Comparison of ENCODE assay signal across 1 cellular context in the genomic region with DNA sequence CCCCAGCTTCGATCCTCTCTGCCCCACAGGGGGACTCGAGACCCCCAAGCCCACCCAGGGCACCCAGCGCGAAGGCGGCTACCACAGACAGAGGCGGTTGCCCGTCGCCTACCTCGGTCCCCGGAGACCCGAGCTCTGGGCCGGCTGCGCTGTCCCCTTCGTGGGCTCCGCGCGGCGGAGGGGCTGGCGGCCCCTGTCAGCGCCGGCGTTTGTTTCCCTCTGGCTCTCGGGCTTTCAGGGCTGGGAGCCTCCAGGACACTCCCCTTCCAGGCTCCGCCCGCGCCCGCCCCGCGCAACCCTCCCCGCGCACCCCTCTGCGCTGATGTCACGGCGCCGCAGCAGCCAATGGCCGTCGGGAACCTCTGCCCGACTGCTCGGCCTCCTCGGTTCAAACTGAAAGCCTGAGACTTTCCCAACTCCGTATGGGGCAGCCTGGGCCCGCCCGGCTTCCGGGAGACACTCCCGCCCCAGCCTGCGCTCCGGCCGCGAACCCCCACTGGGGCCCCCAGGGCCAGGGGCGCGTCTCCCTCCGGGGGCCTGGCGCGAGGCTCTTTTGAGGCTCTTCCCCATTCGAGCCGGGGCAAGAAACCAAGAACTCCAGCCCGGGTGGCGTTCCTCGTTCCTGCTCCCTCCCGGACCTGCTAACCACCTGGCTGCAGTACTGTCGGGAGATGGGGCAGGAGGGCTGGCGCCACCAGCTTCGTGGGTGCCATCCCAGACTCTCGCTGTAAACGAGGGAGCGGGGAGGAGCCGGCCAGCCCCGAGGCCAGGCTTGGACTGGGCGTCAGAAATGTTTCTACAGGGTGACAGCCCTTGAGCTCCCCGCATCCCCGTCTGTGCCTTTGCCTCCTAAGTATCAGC.
TF ChIP-seq lines count a peak whose summit lies in the region.

A gene with protein sequence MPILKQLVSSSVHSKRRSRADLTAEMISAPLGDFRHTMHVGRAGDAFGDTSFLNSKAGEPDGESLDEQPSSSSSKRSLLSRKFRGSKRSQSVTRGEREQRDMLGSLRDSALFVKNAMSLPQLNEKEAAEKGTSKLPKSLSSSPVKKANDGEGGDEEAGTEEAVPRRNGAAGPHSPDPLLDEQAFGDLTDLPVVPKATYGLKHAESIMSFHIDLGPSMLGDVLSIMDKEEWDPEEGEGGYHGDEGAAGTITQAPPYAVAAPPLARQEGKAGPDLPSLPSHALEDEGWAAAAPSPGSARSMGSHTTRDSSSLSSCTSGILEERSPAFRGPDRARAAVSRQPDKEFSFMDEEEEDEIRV (minus strand): TSS at position 221 of the 861 bp plus-strand sequence. CDS start 25,501 bp downstream, outside the sequence.

TF ChIP-seq in HepG2, 621 proteins besides CTCF, POLR2A, EP300 and RAD21 (continues in another document):
- no peak; the same call in 1 of the 2 replicates for TF ChIP-seq JUN (CRISPR knock-in tag; IDR thresholded peaks at IDR 0.05)
- TF ChIP-seq, protein P1, sequence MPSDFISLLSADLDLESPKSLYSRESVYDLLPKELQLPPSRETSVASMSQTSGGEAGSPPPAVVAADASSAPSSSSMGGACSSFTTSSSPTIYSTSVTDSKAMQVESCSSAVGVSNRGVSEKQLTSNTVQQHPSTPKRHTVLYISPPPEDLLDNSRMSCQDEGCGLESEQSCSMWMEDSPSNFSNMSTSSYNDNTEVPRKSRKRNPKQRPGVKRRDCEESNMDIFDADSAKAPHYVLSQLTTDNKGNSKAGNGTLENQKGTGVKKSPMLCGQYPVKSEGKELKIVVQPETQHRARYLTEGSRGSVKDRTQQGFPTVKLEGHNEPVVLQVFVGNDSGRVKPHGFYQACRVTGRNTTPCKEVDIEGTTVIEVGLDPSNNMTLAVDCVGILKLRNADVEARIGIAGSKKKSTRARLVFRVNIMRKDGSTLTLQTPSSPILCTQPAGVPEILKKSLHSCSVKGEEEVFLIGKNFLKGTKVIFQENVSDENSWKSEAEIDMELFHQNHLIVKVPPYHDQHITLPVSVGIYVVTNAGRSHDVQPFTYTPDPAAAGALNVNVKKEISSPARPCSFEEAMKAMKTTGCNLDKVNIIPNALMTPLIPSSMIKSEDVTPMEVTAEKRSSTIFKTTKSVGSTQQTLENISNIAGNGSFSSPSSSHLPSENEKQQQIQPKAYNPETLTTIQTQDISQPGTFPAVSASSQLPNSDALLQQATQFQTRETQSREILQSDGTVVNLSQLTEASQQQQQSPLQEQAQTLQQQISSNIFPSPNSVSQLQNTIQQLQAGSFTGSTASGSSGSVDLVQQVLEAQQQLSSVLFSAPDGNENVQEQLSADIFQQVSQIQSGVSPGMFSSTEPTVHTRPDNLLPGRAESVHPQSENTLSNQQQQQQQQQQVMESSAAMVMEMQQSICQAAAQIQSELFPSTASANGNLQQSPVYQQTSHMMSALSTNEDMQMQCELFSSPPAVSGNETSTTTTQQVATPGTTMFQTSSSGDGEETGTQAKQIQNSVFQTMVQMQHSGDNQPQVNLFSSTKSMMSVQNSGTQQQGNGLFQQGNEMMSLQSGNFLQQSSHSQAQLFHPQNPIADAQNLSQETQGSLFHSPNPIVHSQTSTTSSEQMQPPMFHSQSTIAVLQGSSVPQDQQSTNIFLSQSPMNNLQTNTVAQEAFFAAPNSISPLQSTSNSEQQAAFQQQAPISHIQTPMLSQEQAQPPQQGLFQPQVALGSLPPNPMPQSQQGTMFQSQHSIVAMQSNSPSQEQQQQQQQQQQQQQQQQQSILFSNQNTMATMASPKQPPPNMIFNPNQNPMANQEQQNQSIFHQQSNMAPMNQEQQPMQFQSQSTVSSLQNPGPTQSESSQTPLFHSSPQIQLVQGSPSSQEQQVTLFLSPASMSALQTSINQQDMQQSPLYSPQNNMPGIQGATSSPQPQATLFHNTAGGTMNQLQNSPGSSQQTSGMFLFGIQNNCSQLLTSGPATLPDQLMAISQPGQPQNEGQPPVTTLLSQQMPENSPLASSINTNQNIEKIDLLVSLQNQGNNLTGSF (CRISPR knock-in tag; IDR thresholded peaks at IDR 0.05), result no peak; the same call in 1 of the 2 replicates
- peak; percentile 90 for TF ChIP-seq ZNF746 (CRISPR knock-in tag; IDR thresholded peaks at IDR 0.05)
- peak; percentile 60 for TF ChIP-seq RARA (CRISPR knock-in tag; IDR thresholded peaks at IDR 0.05)
- TF ChIP-seq CCAR2 (optimal IDR thresholded peaks at IDR 0.05; ENCODE audit: low read depth, low read length), result no peak
- TF ChIP-seq, protein P2, sequence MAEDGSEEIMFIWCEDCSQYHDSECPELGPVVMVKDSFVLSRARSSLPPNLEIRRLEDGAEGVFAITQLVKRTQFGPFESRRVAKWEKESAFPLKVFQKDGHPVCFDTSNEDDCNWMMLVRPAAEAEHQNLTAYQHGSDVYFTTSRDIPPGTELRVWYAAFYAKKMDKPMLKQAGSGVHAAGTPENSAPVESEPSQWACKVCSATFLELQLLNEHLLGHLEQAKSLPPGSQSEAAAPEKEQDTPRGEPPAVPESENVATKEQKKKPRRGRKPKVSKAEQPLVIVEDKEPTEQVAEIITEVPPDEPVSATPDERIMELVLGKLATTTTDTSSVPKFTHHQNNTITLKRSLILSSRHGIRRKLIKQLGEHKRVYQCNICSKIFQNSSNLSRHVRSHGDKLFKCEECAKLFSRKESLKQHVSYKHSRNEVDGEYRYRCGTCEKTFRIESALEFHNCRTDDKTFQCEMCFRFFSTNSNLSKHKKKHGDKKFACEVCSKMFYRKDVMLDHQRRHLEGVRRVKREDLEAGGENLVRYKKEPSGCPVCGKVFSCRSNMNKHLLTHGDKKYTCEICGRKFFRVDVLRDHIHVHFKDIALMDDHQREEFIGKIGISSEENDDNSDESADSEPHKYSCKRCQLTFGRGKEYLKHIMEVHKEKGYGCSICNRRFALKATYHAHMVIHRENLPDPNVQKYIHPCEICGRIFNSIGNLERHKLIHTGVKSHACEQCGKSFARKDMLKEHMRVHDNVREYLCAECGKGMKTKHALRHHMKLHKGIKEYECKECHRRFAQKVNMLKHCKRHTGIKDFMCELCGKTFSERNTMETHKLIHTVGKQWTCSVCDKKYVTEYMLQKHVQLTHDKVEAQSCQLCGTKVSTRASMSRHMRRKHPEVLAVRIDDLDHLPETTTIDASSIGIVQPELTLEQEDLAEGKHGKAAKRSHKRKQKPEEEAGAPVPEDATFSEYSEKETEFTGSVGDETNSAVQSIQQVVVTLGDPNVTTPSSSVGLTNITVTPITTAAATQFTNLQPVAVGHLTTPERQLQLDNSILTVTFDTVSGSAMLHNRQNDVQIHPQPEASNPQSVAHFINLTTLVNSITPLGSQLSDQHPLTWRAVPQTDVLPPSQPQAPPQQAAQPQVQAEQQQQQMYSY (CRISPR knock-in tag; IDR thresholded peaks at IDR 0.05), result peak; percentile 47; the same call in 1 of the 2 replicates
- TF ChIP-seq RBFOX2 (IDR thresholded peaks at IDR 0.05; ENCODE audit: low read depth, low read length), result peak; percentile 92
- TF ChIP-seq, protein P3, sequence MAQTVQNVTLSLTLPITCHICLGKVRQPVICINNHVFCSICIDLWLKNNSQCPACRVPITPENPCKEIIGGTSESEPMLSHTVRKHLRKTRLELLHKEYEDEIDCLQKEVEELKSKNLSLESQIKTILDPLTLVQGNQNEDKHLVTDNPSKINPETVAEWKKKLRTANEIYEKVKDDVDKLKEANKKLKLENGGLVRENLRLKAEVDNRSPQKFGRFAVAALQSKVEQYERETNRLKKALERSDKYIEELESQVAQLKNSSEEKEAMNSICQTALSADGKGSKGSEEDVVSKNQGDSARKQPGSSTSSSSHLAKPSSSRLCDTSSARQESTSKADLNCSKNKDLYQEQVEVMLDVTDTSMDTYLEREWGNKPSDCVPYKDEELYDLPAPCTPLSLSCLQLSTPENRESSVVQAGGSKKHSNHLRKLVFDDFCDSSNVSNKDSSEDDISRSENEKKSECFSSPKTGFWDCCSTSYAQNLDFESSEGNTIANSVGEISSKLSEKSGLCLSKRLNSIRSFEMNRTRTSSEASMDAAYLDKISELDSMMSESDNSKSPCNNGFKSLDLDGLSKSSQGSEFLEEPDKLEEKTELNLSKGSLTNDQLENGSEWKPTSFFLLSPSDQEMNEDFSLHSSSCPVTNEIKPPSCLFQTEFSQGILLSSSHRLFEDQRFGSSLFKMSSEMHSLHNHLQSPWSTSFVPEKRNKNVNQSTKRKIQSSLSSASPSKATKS (CRISPR knock-in tag; IDR thresholded peaks at IDR 0.05), result no peak
- peak; percentile 34; the same call in 1 of the 2 replicates for TF ChIP-seq NFKB2 (CRISPR knock-in tag; IDR thresholded peaks at IDR 0.05; ENCODE audit: borderline replicate concordance)
- TF ChIP-seq ZNF510 (CRISPR knock-in tag; IDR thresholded peaks at IDR 0.05; ENCODE audit: low read depth), result no peak
- no peak for TF ChIP-seq ZNF543 (CRISPR knock-in tag; IDR thresholded peaks at IDR 0.05)
- peak; percentile 61; the same call in 1 of the 2 replicates for TF ChIP-seq GATAD1 (CRISPR knock-in tag; IDR thresholded peaks at IDR 0.05)
- TF ChIP-seq YY1 (IDR thresholded peaks at IDR 0.05; ENCODE audit: insufficient read depth, insufficient replicate concordance, low read depth, low read length), result peak; percentile 69
- TF ChIP-seq, protein P4, sequence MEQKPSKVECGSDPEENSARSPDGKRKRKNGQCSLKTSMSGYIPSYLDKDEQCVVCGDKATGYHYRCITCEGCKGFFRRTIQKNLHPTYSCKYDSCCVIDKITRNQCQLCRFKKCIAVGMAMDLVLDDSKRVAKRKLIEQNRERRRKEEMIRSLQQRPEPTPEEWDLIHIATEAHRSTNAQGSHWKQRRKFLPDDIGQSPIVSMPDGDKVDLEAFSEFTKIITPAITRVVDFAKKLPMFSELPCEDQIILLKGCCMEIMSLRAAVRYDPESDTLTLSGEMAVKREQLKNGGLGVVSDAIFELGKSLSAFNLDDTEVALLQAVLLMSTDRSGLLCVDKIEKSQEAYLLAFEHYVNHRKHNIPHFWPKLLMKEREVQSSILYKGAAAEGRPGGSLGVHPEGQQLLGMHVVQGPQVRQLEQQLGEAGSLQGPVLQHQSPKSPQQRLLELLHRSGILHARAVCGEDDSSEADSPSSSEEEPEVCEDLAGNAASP (CRISPR knock-in tag; IDR thresholded peaks at IDR 0.05; ENCODE audit: borderline replicate concordance), result peak; percentile 61; the same call in 1 of the 2 replicates
- TF ChIP-seq SOX6 (IDR thresholded peaks at IDR 0.05), result no peak
- TF ChIP-seq SOX6 (CRISPR knock-in tag; IDR thresholded peaks at IDR 0.05), result peak; percentile 44
- TF ChIP-seq, protein P5, sequence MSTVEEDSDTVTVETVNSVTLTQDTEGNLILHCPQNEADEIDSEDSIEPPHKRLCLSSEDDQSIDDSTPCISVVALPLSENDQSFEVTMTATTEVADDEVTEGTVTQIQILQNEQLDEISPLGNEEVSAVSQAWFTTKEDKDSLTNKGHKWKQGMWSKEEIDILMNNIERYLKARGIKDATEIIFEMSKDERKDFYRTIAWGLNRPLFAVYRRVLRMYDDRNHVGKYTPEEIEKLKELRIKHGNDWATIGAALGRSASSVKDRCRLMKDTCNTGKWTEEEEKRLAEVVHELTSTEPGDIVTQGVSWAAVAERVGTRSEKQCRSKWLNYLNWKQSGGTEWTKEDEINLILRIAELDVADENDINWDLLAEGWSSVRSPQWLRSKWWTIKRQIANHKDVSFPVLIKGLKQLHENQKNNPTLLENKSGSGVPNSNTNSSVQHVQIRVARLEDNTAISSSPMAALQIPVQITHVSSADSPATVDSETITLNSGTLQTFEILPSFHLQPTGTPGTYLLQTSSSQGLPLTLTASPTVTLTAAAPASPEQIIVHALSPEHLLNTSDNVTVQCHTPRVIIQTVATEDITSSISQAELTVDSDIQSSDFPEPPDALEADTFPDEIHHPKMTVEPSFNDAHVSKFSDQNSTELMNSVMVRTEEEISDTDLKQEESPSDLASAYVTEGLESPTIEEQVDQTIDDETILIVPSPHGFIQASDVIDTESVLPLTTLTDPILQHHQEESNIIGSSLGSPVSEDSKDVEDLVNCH (CRISPR knock-in tag; IDR thresholded peaks at IDR 0.05), result no peak
- TF ChIP-seq, protein P6, sequence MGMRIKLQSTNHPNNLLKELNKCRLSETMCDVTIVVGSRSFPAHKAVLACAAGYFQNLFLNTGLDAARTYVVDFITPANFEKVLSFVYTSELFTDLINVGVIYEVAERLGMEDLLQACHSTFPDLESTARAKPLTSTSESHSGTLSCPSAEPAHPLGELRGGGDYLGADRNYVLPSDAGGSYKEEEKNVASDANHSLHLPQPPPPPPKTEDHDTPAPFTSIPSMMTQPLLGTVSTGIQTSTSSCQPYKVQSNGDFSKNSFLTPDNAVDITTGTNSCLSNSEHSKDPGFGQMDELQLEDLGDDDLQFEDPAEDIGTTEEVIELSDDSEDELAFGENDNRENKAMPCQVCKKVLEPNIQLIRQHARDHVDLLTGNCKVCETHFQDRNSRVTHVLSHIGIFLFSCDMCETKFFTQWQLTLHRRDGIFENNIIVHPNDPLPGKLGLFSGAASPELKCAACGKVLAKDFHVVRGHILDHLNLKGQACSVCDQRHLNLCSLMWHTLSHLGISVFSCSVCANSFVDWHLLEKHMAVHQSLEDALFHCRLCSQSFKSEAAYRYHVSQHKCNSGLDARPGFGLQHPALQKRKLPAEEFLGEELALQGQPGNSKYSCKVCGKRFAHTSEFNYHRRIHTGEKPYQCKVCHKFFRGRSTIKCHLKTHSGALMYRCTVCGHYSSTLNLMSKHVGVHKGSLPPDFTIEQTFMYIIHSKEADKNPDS (CRISPR knock-in tag; IDR thresholded peaks at IDR 0.05), result 0 out of 2 replicates have a peak, but pooled peaks have one; percentile 68
- TF ChIP-seq, protein P7, sequence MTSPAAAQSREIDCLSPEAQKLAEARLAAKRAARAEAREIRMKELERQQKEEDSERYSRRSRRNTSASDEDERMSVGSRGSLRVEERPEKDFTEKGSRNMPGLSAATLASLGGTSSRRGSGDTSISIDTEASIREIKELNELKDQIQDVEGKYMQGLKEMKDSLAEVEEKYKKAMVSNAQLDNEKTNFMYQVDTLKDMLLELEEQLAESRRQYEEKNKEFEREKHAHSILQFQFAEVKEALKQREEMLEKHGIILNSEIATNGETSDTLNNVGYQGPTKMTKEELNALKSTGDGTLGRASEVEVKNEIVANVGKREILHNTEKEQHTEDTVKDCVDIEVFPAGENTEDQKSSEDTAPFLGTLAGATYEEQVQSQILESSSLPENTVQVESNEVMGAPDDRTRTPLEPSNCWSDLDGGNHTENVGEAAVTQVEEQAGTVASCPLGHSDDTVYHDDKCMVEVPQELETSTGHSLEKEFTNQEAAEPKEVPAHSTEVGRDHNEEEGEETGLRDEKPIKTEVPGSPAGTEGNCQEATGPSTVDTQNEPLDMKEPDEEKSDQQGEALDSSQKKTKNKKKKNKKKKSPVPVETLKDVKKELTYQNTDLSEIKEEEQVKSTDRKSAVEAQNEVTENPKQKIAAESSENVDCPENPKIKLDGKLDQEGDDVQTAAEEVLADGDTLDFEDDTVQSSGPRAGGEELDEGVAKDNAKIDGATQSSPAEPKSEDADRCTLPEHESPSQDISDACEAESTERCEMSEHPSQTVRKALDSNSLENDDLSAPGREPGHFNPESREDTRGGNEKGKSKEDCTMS (CRISPR knock-in tag; conservative IDR thresholded peaks at IDR 0.05), result no peak
- TF ChIP-seq ATRX (CRISPR knock-in tag; IDR thresholded peaks at IDR 0.05; ENCODE audit: borderline replicate concordance), result no peak
- TF ChIP-seq, protein P8, sequence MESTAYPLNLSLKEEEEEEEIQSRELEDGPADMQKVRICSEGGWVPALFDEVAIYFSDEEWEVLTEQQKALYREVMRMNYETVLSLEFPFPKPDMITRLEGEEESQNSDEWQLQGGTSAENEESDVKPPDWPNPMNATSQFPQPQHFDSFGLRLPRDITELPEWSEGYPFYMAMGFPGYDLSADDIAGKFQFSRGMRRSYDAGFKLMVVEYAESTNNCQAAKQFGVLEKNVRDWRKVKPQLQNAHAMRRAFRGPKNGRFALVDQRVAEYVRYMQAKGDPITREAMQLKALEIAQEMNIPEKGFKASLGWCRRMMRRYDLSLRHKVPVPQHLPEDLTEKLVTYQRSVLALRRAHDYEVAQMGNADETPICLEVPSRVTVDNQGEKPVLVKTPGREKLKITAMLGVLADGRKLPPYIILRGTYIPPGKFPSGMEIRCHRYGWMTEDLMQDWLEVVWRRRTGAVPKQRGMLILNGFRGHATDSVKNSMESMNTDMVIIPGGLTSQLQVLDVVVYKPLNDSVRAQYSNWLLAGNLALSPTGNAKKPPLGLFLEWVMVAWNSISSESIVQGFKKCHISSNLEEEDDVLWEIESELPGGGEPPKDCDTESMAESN (CRISPR knock-in tag; conservative IDR thresholded peaks at IDR 0.05), result peak; percentile 83; the same call in 1 of the 2 replicates
